Comparison of ENCODE assay signal across 22 cellular contexts in genomic region chr3:6354653-6355052, GRCh38.
DNase-seq lines count a peak whose midpoint lies in the region; ATAC-seq, FAIRE-seq and TF ChIP-seq lines count a peak whose summit lies in the region.
"Had no signal": no experiment of that assay in that cellular context is flagged by ENCODE, and none has a peak within 500 bp of the region (broad histone marks: within the 10 kb centered on the region; RNA-seq: fewer than 3 reads in every experiment).

No MANE protein-coding gene starts in this region.

- DNase-seq in activated naive CD4-positive, alpha-beta T cell treated with anti-CD3 and anti-CD28 coated beads for 36 hours: no peak
- DNase-seq in activated naive CD4-positive, alpha-beta T cell (lab: John Stamatoyannopoulos, UW): no peak
- DNase-seq in SK-N-DZ (ENCODE audit: low spot score): peak; percentile 12
- no peak for DNase-seq in endodermal cell
- DNase-seq in urothelium cell line (ENCODE audit: low spot score): peak; percentile 5
- DNase-seq in neuronal stem cell (ENCODE audit: low spot score): no peak
- no peak for DNase-seq in mesendoderm
- DNase-seq: AML-193; Caco-2; CD4-positive, alpha-beta T cell; H7; HFFc6 had no signal

- H3K18ac ChIP-seq in neuronal stem cell (ENCODE audit: low read length) (no peak overlapping the region), mesendoderm (ENCODE audit: low read length) (no peak overlapping the region)

- H3K27ac Mint-ChIP-seq in activated naive CD4-positive, alpha-beta T cell treated with anti-CD3 and anti-CD28 coated beads for 36 hours: peak overlapping the region; percentile 31
- no peak overlapping the region for H3K27ac Mint-ChIP-seq in endodermal cell
- H3K27ac Mint-ChIP-seq: CD4-positive, alpha-beta T cell; GM23338; HFFc6; IgD-negative memory B cell had no signal

- no peak overlapping the region for H3K9ac ChIP-seq in endodermal cell (ENCODE audit: extremely low read depth, low read length, poor library complexity, severe bottlenecking)
- no peak overlapping the region for H3K9ac ChIP-seq in neuronal stem cell (ENCODE audit: low read depth, low read length, poor library complexity)
- H3K9ac ChIP-seq in mesendoderm (ENCODE audit: low read length): no peak overlapping the region

- H4K5ac ChIP-seq in mesendoderm (ENCODE audit: low read length): no peak overlapping the region

- H3K9me3 Mint-ChIP-seq in activated naive CD4-positive, alpha-beta T cell treated with anti-CD3 and anti-CD28 coated beads for 36 hours: peaks cover 2% of the 10 kb centered on the region
- no peaks in the 10 kb centered on the region for H3K9me3 Mint-ChIP-seq in endodermal cell

- H3K79me1 ChIP-seq in neuronal stem cell (ENCODE audit: low read depth, low read length) (no peaks in the 10 kb centered on the region), mesendoderm (ENCODE audit: low read length) (no peaks in the 10 kb centered on the region)

- H4K91ac ChIP-seq in neuronal stem cell (ENCODE audit: low read depth, low read length, poor library complexity): no peak overlapping the region

- no peaks in the 10 kb centered on the region for H3K36me3 ChIP-seq in endodermal cell (ENCODE audit: control insufficient read depth, insufficient read depth, low read length)
- H3K36me3 ChIP-seq in neuronal stem cell (replicated peaks in 1 of 2; ENCODE audit: control insufficient read depth in 2 of 2, insufficient read depth in 2 of 2, low read length in 2 of 2): no peaks in the 10 kb centered on the region
- no peaks in the 10 kb centered on the region for H3K36me3 ChIP-seq in mesendoderm (ENCODE audit: control insufficient read depth, insufficient read depth, low read length)

- H2BK15ac ChIP-seq in neuronal stem cell (ENCODE audit: low read length) (no peak overlapping the region), mesendoderm (replicated peaks; ENCODE audit: low read depth) (no peak overlapping the region)

- H3K27me3 Mint-ChIP-seq in activated naive CD4-positive, alpha-beta T cell treated with anti-CD3 and anti-CD28 coated beads for 36 hours (ENCODE audit: low read depth): peaks cover 2% of the 10 kb centered on the region
- H3K27me3 Mint-ChIP-seq in endodermal cell (ENCODE audit: insufficient read depth): no peaks in the 10 kb centered on the region
- H3K27me3 Mint-ChIP-seq: CD4-positive, alpha-beta T cell; IgD-negative memory B cell had no signal

- 100% methylated on average over 1 of the region's 1 CpG; no CpG with 5 or more reads in 1 of the 2 experiments for WGBS in endodermal cell (ENCODE audit: insufficient coverage in 1 of 2, insufficient read length in 1 of 2), 2 experiments
- WGBS in neuronal stem cell (ENCODE audit: extremely low coverage in 2 of 2, insufficient read length in 2 of 2, insufficient replicate concordance in 1 of 2), 2 donors: no CpG with 5 or more reads among the region's 1 CpG
- no CpG with 5 or more reads among the region's 1 CpG for WGBS in mesendoderm (ENCODE audit: extremely low coverage, insufficient coverage, low lambda C conversion rate)

- H3K27me3 ChIP-seq in endodermal cell (ENCODE audit: control insufficient read depth, insufficient read depth, low read length, poor library complexity, severe bottlenecking) (no peaks in the 10 kb centered on the region), neuronal stem cell (ENCODE audit: control insufficient read depth in 3 of 3, insufficient read depth in 3 of 3, low read depth in 1 of 3, low read length in 3 of 3) (no peaks in the 10 kb centered on the region), mesendoderm (ENCODE audit: insufficient read depth, low read length, poor library complexity) (no peaks in the 10 kb centered on the region)

- H3K4me3 ChIP-seq in endodermal cell (ENCODE audit: low read length) (peak overlapping the region; percentile 11), neuronal stem cell (ENCODE audit: low read length in 2 of 2) (no peak overlapping the region), mesendoderm (ENCODE audit: low read length) (no peak overlapping the region)
- H3K4me3 ChIP-seq: A549, GM23338 had no signal

- H3K56ac ChIP-seq in mesendoderm (ENCODE audit: low read length): no peak overlapping the region

- no peak overlapping the region for H2BK12ac ChIP-seq in neuronal stem cell (ENCODE audit: low read length)

- no peaks in the 10 kb centered on the region for H3K79me2 ChIP-seq in mesendoderm (ENCODE audit: control insufficient read depth, insufficient read depth, low read length)

- H3K4me3 Mint-ChIP-seq in activated naive CD4-positive, alpha-beta T cell treated with anti-CD3 and anti-CD28 coated beads for 36 hours: no peak overlapping the region
- no peak overlapping the region for H3K4me3 Mint-ChIP-seq in endodermal cell
- H3K4me3 Mint-ChIP-seq: CD4-positive, alpha-beta T cell; GM23338; HFFc6; IgD-negative memory B cell had no signal

- H3K4me1 ChIP-seq in endodermal cell (ENCODE audit: control insufficient read depth, insufficient read depth, low read length) (peaks cover 6% of the 10 kb centered on the region), neuronal stem cell (ENCODE audit: control insufficient read depth in 2 of 2, insufficient read depth in 1 of 2, low read depth in 1 of 2, low read length in 2 of 2) (no peaks in the 10 kb centered on the region), mesendoderm (ENCODE audit: control insufficient read depth, low read depth, low read length) (no peaks in the 10 kb centered on the region)
- H3K4me1 ChIP-seq: A549, Caco-2 had no signal

- CTCF ChIA-PET in activated naive CD4-positive, alpha-beta T cell treated with anti-CD3 and anti-CD28 coated beads for 36 hours (lab: Charles Lee): no interaction called here

- H3K4me1 Mint-ChIP-seq in activated naive CD4-positive, alpha-beta T cell treated with anti-CD3 and anti-CD28 coated beads for 36 hours (ENCODE audit: low read depth): no peaks in the 10 kb centered on the region
- H3K4me1 Mint-ChIP-seq in endodermal cell: peaks cover 26% of the 10 kb centered on the region
- H3K4me1 Mint-ChIP-seq: GM23338, IgD-negative memory B cell had no signal

- H3K9me3 ChIP-seq in endodermal cell (ENCODE audit: control insufficient read depth, low read length) (no peaks in the 10 kb centered on the region), neuronal stem cell (replicated peaks in 1 of 2; ENCODE audit: control insufficient read depth in 2 of 2, insufficient read depth in 1 of 2, low read depth in 1 of 2, low read length in 2 of 2) (no peaks in the 10 kb centered on the region)
- H3K9me3 ChIP-seq: A549, Caco-2 had no signal

- H3K14ac ChIP-seq in neuronal stem cell (ENCODE audit: low read length): no peak overlapping the region

- H2BK5ac ChIP-seq in neuronal stem cell (ENCODE audit: low read length): no peak overlapping the region
- no peak overlapping the region for H2BK5ac ChIP-seq in mesendoderm (ENCODE audit: low read length)

- no peak for TF ChIP-seq CTCF in endodermal cell (conservative IDR thresholded peaks at IDR 0.05)

- no peak overlapping the region for H2AK5ac ChIP-seq in neuronal stem cell (ENCODE audit: low read depth, low read length)
- H2AK5ac ChIP-seq in mesendoderm (ENCODE audit: low read length): no peak overlapping the region

- no peak for ATAC-seq in GM18520 (IDR thresholded peaks at IDR 0.05; ENCODE audit: unreplicated experiment)
- ATAC-seq: A549, GM23338, HCT116, HepG2 had no signal

- H2BK120ac ChIP-seq in neuronal stem cell (ENCODE audit: low read depth, low read length) (no peak overlapping the region), mesendoderm (ENCODE audit: low read depth, low read length) (no peak overlapping the region)

- FAIRE-seq in urothelium cell line (lab: Jason Lieb, UNC): no peak
- FAIRE-seq: A549, D721Med, G401.6, HepG2 had no signal

- H3K23ac ChIP-seq in neuronal stem cell (ENCODE audit: low read depth, low read length, poor library complexity) (no peak overlapping the region), mesendoderm (ENCODE audit: low read length) (no peak overlapping the region)

- H4K8ac ChIP-seq in neuronal stem cell (ENCODE audit: low read depth, low read length): no peak overlapping the region
- H4K8ac ChIP-seq in mesendoderm (ENCODE audit: low read depth, low read length): no peak overlapping the region

- intact Hi-C loops in activated naive CD4-positive, alpha-beta T cell treated with anti-CD3 and anti-CD28 coated beads for 36 hours (cut with micrococcal nuclease): no loop called here

- H3K36me3 Mint-ChIP-seq in activated naive CD4-positive, alpha-beta T cell treated with anti-CD3 and anti-CD28 coated beads for 36 hours (ENCODE audit: low read depth): no peaks in the 10 kb centered on the region
- H3K36me3 Mint-ChIP-seq in endodermal cell (ENCODE audit: low read depth): no peaks in the 10 kb centered on the region
- H3K36me3 Mint-ChIP-seq: IgD-negative memory B cell had no signal

- H3K4me2 ChIP-seq in neuronal stem cell (ENCODE audit: insufficient read depth, low read length, poor library complexity, severe bottlenecking): no peak overlapping the region
- H3K4me2 ChIP-seq in mesendoderm (ENCODE audit: low read length): no peak overlapping the region
- H3K4me2 ChIP-seq: A549, GM23338 had no signal

- H2AFZ ChIP-seq in neuronal stem cell (ENCODE audit: low read length): no peak overlapping the region
- H2AFZ ChIP-seq: GM23338 had no signal

- no peak overlapping the region for H3K27ac ChIP-seq in endodermal cell (ENCODE audit: low read depth, low read length)
- H3K27ac ChIP-seq in neuronal stem cell (replicated peaks; ENCODE audit: low read length): no peak overlapping the region
- H3K27ac ChIP-seq in mesendoderm (ENCODE audit: low read depth, low read length): no peak overlapping the region
- H3K27ac ChIP-seq: 22Rv1, A549, C4-2B had no signal

- H3K4ac ChIP-seq in neuronal stem cell (ENCODE audit: low read length): no peak overlapping the region
- H3K4ac ChIP-seq in mesendoderm (ENCODE audit: low read depth, low read length): no peak overlapping the region

Comparison
In these comparisons a context has a peak if more than half of its experiments do, and no peak if none do; other contexts are left out.
1. DNase-seq: peak in SK-N-DZ (single experiment) and urothelium cell line (single experiment); none in activated naive CD4-positive, alpha-beta T cell treated with anti-CD3 and anti-CD28 coated beads for 36 hours (single experiment), activated naive CD4-positive, alpha-beta T cell (0 of 4), endodermal cell (single experiment), neuronal stem cell (single experiment) and mesendoderm (single experiment).